ENCODE assay signal across 8 cellular contexts in the genomic region with DNA sequence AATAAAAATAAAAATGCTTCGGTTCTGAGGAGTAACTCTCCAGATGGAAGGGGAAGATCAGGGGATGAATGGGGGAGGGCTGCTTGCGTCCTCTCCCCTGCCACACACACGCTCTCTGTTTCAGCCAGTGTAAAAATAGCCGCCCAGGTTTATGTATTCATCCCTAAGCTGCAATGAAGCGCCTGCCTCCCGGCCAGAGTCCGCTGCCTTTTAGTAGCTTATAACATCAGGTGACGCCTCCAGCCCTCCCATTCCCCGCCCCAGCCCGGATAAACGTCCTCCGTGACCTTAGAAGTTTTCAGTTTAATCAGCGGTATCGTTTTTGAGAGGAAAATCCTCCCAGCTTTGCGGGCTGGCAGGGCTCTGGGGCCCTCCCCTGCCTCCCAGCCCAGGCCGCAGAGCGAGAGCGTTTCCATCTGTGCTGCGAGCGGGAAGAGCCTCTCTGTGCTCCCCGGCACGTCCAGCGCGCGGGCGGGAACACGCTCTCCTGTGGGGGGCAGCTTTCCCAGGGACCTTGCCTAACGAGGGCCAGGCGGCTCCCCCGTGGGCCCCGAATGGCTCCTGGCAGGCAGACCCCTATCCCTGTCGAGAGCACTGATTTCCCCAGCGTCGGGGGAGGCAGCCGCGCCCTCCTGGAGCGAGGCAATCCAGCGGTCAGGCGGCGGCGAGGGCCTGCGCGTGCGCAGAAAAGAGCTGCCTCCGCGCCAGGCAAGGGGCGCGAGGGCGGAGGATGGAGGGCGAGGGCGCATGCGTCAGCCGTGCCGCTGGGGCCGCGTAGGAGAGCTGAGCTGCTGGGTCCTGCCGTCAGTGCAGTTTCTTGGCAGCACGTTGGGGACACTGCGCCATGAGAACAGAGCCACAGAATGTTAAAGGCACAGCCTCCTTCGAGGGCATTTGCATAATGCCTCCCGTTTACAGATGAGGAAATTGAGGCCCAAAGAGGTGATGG.
A peak's percentile ranks its signal among the peaks of the same experiment; 100 is the strongest.
DNase-seq lines count a peak whose midpoint lies in the region; ATAC-seq lines count a peak whose summit lies in the region.

No MANE protein-coding gene starts in this region.

- peak; percentile 99 for DNase-seq in AG08396 (ENCODE audit: low spot score)
- peak; percentile 94 for DNase-seq in activated CD4-positive, alpha-beta T cell treated with anti-CD3 and anti-CD28 coated beads, Interleukin-2, amount 10 ng/mL, durations not matched to agents 7 days and 5 days
- DNase-seq in effector CD4-positive, alpha-beta T cell: peak; percentile 84
- peak; percentile 96 for DNase-seq in mesendoderm
- peak; percentile 89 for DNase-seq in stimulated activated CD8-positive, alpha-beta memory T cell treated with anti-CD3 and anti-CD28 coated beads, Interleukin-15, amount 100 ng/mL, for 4 hours (ENCODE audit: low read depth in 2 of 2)
- DNase-seq in SHP77 (lab: John Stamatoyannopoulos, UW): no peak

- peaks cover 7% of the 10 kb centered on the region for H3K9me3 Mint-ChIP-seq in activated CD4-positive, alpha-beta T cell treated with anti-CD3 and anti-CD28 coated beads, Interleukin-2, amount 10 ng/mL, durations not matched to agents 7 days and 5 days

- H3K4me3 Mint-ChIP-seq in activated CD4-positive, alpha-beta T cell treated with anti-CD3 and anti-CD28 coated beads, Interleukin-2, amount 10 ng/mL, durations not matched to agents 7 days and 5 days: peak overlapping the region; percentile 80

- H4K8ac ChIP-seq in mesendoderm (ENCODE audit: low read depth, low read length): no peak overlapping the region

- H3K79me1 ChIP-seq in mesendoderm (ENCODE audit: low read length): no peaks in the 10 kb centered on the region

- peak overlapping the region; percentile 45 for H3K18ac ChIP-seq in mesendoderm (ENCODE audit: low read length)

- no peaks in the 10 kb centered on the region for H3K79me2 ChIP-seq in mesendoderm (ENCODE audit: control insufficient read depth, insufficient read depth, low read length)

- H3K27me3 Mint-ChIP-seq in activated CD4-positive, alpha-beta T cell treated with anti-CD3 and anti-CD28 coated beads, Interleukin-2, amount 10 ng/mL, durations not matched to agents 7 days and 5 days: no peaks in the 10 kb centered on the region

- H3K36me3 Mint-ChIP-seq in activated CD4-positive, alpha-beta T cell treated with anti-CD3 and anti-CD28 coated beads, Interleukin-2, amount 10 ng/mL, durations not matched to agents 7 days and 5 days (ENCODE audit: low read depth): no peaks in the 10 kb centered on the region

- H3K4me3 ChIP-seq in mesendoderm (ENCODE audit: low read length): peak overlapping the region; percentile 22

- H2BK5ac ChIP-seq in mesendoderm (ENCODE audit: low read length): peak overlapping the region; percentile 55

- H2AK5ac ChIP-seq in mesendoderm (ENCODE audit: low read length): no peak overlapping the region

- no peak overlapping the region for H2BK120ac ChIP-seq in mesendoderm (ENCODE audit: low read depth, low read length)

- CTCF ChIA-PET in activated CD4-positive, alpha-beta T cell treated with anti-CD3 and anti-CD28 coated beads, Interleukin-2, amount 10 ng/mL, durations not matched to agents 7 days and 5 days (lab: Charles Lee): interaction anchor here (0.9 to 3.4 kb wide), 18 partner anchors 11 to 533 kb away, joined by 3 to 19 read pairs (median 4); partner anchors contain the start of gene SSR3

- peak overlapping the region; percentile 26 for H4K5ac ChIP-seq in mesendoderm (ENCODE audit: low read length)

- H2BK15ac ChIP-seq in mesendoderm (replicated peaks; ENCODE audit: low read depth): no peak overlapping the region

- H3K4me1 Mint-ChIP-seq in activated CD4-positive, alpha-beta T cell treated with anti-CD3 and anti-CD28 coated beads, Interleukin-2, amount 10 ng/mL, durations not matched to agents 7 days and 5 days: peaks cover 70% of the 10 kb centered on the region

- H3K36me3 ChIP-seq in mesendoderm (ENCODE audit: control insufficient read depth, insufficient read depth, low read length): no peaks in the 10 kb centered on the region

- ATAC-seq in GM19328 (IDR thresholded peaks at IDR 0.05; ENCODE audit: unreplicated experiment): peak; percentile 58
- ATAC-seq in HG03520 (IDR thresholded peaks at IDR 0.05; ENCODE audit: unreplicated experiment): peak; percentile 77

- H3K4ac ChIP-seq in mesendoderm (ENCODE audit: low read depth, low read length): peak overlapping the region; percentile 17

- no CpG with 5 or more reads among the region's 61 CpGs for WGBS in mesendoderm (ENCODE audit: extremely low coverage, insufficient coverage, low lambda C conversion rate)

- H3K23ac ChIP-seq in mesendoderm (ENCODE audit: low read length): no peak overlapping the region

- peak overlapping the region; percentile 94 for H3K27ac Mint-ChIP-seq in activated CD4-positive, alpha-beta T cell treated with anti-CD3 and anti-CD28 coated beads, Interleukin-2, amount 10 ng/mL, durations not matched to agents 7 days and 5 days

- H3K56ac ChIP-seq in mesendoderm (ENCODE audit: low read length): peak overlapping the region; percentile 84

- POLR2A ChIA-PET in activated CD4-positive, alpha-beta T cell treated with anti-CD3 and anti-CD28 coated beads, Interleukin-2, amount 10 ng/mL, durations not matched to agents 7 days and 5 days (lab: Charles Lee): interaction anchor here (0.6 to 1.5 kb wide), 7 partner anchors 15 to 451 kb away, joined by 3 to 7 read pairs (median 3); no protein-coding TSS in a partner anchor

- H3K27me3 ChIP-seq in mesendoderm (ENCODE audit: insufficient read depth, low read length, poor library complexity): no peaks in the 10 kb centered on the region

- peak overlapping the region; percentile 80 for H3K9ac ChIP-seq in mesendoderm (ENCODE audit: low read length)

- H3K4me2 ChIP-seq in mesendoderm (ENCODE audit: low read length): peak overlapping the region; percentile 59

- peak overlapping the region; percentile 87 for H3K27ac ChIP-seq in mesendoderm (ENCODE audit: low read depth, low read length)

- peaks cover 13% of the 10 kb centered on the region for H3K4me1 ChIP-seq in mesendoderm (ENCODE audit: control insufficient read depth, low read depth, low read length)

Comparison
In these comparisons a context has a peak if more than half of its experiments do, and no peak if none do; other contexts are left out.
1. DNase-seq: peak in AG08396 (single experiment), activated CD4-positive, alpha-beta T cell treated with anti-CD3 and anti-CD28 coated beads, Interleukin-2, amount 10 ng/mL, durations not matched to agents 7 days and 5 days (single experiment), effector CD4-positive, alpha-beta T cell (single experiment), mesendoderm (single experiment) and stimulated activated CD8-positive, alpha-beta memory T cell treated with anti-CD3 and anti-CD28 coated beads, Interleukin-15, amount 100 ng/mL, for 4 hours (2 of 2); none in SHP77 (0 of 2).